In the genomic region with DNA sequence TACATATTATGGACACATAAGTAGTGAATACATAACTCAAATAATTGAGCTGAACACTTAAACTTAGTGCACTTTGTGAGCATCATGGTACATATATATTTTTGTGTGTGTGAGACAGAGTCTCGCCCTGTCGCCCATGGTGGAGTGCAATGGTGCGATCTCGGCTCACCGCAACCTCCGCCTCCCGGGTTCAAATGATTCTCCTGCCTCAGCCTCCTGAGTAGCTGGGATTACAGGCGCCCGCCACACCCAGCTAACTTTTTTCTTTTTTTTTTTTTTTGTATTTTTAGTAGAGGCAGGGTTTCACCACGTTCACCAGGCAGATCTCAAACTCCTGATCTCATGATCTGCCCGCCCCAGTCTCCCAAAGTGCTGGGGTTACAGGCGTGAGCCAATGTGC, we compare ENCODE assay signal across 1 cellular context.
TF ChIP-seq lines count a peak whose summit lies in the region.

No MANE protein-coding gene starts in this region.

TF ChIP-seq in HepG2, 621 proteins besides CTCF, POLR2A, EP300 and RAD21:
- TF ChIP-seq SMYD3 (CRISPR knock-in tag; IDR thresholded peaks at IDR 0.05) (0 out of 2 replicates have a peak, but pooled peaks have one; percentile 6), KDM3A (CRISPR knock-in tag; IDR thresholded peaks at IDR 0.05; ENCODE audit: low read depth) (0 out of 2 replicates have a peak, but pooled peaks have one; percentile 8), ZNF569 (CRISPR knock-in tag; IDR thresholded peaks at IDR 0.05; ENCODE audit: borderline replicate concordance) (0 out of 2 replicates have a peak, but pooled peaks have one; percentile 15), ISX (CRISPR knock-in tag; conservative IDR thresholded peaks at IDR 0.05) (0 out of 2 replicates have a peak, but pooled peaks have one; percentile 4)
